In the genomic region with DNA sequence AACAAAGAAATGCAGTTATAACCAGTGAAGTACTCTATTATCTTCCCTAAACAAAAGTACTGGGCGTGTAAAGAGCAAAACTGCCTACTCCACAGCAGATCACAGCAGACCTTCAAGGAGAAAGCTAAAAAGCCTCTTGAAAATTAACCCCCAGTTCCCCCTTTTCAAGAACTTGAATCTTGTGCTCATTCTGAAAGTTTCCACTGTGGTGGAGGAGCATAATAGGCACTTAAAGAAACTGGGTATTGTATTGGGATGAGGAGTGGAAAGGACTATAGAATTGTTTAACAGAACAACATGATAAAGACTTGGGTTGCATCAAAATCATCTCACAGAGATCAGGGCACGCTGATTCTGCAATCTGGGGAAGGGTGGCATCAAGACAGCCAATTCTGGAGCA, we compare ENCODE assay signal across 1 cellular context.
TF ChIP-seq lines count a peak whose summit lies in the region.

No MANE protein-coding gene starts in this region.

TF ChIP-seq in liver, 16 proteins besides CTCF, POLR2A, EP300 and RAD21 (continued from another document):
- TF ChIP-seq, protein P1, sequence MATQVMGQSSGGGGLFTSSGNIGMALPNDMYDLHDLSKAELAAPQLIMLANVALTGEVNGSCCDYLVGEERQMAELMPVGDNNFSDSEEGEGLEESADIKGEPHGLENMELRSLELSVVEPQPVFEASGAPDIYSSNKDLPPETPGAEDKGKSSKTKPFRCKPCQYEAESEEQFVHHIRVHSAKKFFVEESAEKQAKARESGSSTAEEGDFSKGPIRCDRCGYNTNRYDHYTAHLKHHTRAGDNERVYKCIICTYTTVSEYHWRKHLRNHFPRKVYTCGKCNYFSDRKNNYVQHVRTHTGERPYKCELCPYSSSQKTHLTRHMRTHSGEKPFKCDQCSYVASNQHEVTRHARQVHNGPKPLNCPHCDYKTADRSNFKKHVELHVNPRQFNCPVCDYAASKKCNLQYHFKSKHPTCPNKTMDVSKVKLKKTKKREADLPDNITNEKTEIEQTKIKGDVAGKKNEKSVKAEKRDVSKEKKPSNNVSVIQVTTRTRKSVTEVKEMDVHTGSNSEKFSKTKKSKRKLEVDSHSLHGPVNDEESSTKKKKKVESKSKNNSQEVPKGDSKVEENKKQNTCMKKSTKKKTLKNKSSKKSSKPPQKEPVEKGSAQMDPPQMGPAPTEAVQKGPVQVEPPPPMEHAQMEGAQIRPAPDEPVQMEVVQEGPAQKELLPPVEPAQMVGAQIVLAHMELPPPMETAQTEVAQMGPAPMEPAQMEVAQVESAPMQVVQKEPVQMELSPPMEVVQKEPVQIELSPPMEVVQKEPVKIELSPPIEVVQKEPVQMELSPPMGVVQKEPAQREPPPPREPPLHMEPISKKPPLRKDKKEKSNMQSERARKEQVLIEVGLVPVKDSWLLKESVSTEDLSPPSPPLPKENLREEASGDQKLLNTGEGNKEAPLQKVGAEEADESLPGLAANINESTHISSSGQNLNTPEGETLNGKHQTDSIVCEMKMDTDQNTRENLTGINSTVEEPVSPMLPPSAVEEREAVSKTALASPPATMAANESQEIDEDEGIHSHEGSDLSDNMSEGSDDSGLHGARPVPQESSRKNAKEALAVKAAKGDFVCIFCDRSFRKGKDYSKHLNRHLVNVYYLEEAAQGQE (IDR thresholded peaks at IDR 0.05) = no peak
- TF ChIP-seq EGR1 (IDR thresholded peaks at IDR 0.05; ENCODE audit: low read depth in 2 of 2) (no peak), GABPA (IDR thresholded peaks at IDR 0.05 in 1 of 2, conservative IDR thresholded peaks at IDR 0.05 in 1 of 2) (no peak), SP1 (IDR thresholded peaks at IDR 0.05) (no peak)
